ENCODE assay signal across 20 cellular contexts in the genomic region with DNA sequence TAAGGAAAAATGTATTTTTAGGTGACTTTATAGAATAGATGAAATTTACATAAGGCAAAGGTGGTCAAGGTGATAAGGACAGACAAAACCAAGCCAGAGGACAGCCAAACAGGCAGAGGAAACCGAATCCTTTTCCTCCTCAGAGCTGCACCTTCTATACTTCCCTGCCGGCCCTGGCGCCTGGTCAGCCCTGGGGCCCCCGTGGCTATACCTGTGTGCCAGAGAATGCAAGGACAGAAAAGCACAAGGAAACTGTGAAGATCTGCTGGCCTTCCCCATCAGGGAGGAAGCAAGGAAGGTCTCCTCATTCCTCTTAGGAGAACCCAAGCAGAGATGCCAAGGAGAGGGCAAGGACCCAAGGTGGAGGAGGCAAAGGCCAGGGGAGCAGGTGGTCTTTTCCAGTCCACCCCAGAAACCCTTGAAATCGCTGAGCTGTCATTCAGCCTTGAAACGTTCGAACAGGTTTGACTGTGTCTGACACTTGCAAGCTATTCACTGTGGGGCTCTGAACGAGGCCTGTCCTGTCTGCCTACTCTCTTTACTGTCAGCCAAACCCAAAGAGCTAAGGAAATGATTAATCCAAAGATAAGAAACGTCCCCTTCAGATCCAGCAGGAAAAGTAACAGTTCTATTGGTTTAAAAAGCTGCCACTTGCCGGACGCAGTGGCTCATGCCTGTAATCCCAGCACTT.
"Had no signal": no experiment of that assay in that cellular context is flagged by ENCODE, and none has a peak within 500 bp of the region (broad histone marks: within the 10 kb centered on the region; RNA-seq: fewer than 3 reads in every experiment).

No MANE protein-coding gene starts in this region.

- H3K4me3 Mint-ChIP-seq: activated B cell treated with CpG ODN at 0.5 μM for 24 hours; activated T-cell treated with anti-CD3 and anti-CD28 coated beads, Interleukin-2, amount 50 U/mL, for 72 hours; effector memory CD8-positive, alpha-beta T cell; natural killer cell treated with Interleukin-12 subunit alpha and Interleukin-12 subunit beta and Interleukin-15 and Interleukin-18, amount 100 ng/mL, for 72 hours; stimulated activated memory B cell treated with anti-CD40 and anti-IgM and Interleukin-4, amounts not matched to agents 10 μg/mL and 1 μg/mL and 100 μg/mL, for 72 hours had no signal

- H3K4me3 ChIP-seq: left lung, tibial artery, vagina had no signal

- H3K9me3 Mint-ChIP-seq: activated B cell treated with CpG ODN at 0.5 μM for 24 hours; activated T-cell treated with anti-CD3 and anti-CD28 coated beads, Interleukin-2, amount 50 U/mL, for 72 hours; effector memory CD8-positive, alpha-beta T cell; stimulated activated memory B cell treated with anti-CD40 and anti-IgM and Interleukin-4, amounts not matched to agents 10 μg/mL and 1 μg/mL and 100 μg/mL, for 72 hours had no signal

- H3K27ac ChIP-seq: foreskin keratinocyte, tibial artery, vagina had no signal

- H3K27me3 ChIP-seq: foreskin keratinocyte, left lung, tibial artery, vagina had no signal

- H3K27me3 Mint-ChIP-seq: activated B cell treated with CpG ODN at 0.5 μM for 24 hours; effector memory CD8-positive, alpha-beta T cell; natural killer cell treated with Interleukin-12 subunit alpha and Interleukin-12 subunit beta and Interleukin-15 and Interleukin-18, amount 100 ng/mL, for 72 hours; stimulated activated memory B cell treated with anti-CD40 and anti-IgM and Interleukin-4, amounts not matched to agents 10 μg/mL and 1 μg/mL and 100 μg/mL, for 72 hours had no signal

- H3K36me3 Mint-ChIP-seq: natural killer cell treated with Interleukin-12 subunit alpha and Interleukin-12 subunit beta and Interleukin-15 and Interleukin-18, amount 100 ng/mL, for 72 hours had no signal

- ATAC-seq: activated T-cell treated with anti-CD3 and anti-CD28 coated beads, Interleukin-2, amount 50 U/mL, for 72 hours; effector memory CD8-positive, alpha-beta T cell; foreskin keratinocyte; left lung; natural killer cell treated with Interleukin-12 subunit alpha and Interleukin-12 subunit beta and Interleukin-15 and Interleukin-18, amount 100 ng/mL, for 72 hours; sciatic nerve; stimulated activated memory B cell treated with anti-CD40 and anti-IgM and Interleukin-4, amounts not matched to agents 10 μg/mL and 1 μg/mL and 100 μg/mL, for 72 hours had no signal

- DNase-seq: activated B cell treated with CpG ODN at 0.5 μM for 24 hours; activated CD4-positive, alpha-beta T cell treated with anti-CD3 and anti-CD28 coated beads for 48 hours; activated CD8-positive, alpha-beta memory T cell treated with anti-CD3 and anti-CD28 coated beads, Interleukin-2, amount 50 U/mL, for 48 hours; activated T-cell treated with anti-CD3 and anti-CD28 coated beads, Interleukin-2, amount 50 U/mL, for 72 hours; anterior cingulate cortex; cerebellar nuclear complex; dermis blood vessel endothelial cell; effector memory CD8-positive, alpha-beta T cell; foreskin keratinocyte; head of caudate nucleus; left lung; mammary epithelial cell; occipital lobe; stimulated activated CD4-positive, alpha-beta T cell treated with anti-CD3 and anti-CD28 coated beads, Interleukin-12 subunit alpha, Interleukin-12 subunit beta, amount 100 ng/mL, for 4 hours; stimulated activated CD4-positive, alpha-beta T cell treated with anti-CD3 and anti-CD28 coated beads, Interleukin-2, amount 100 ng/mL, for 24 hours; tibial artery had no signal

- H3K4me1 ChIP-seq: foreskin keratinocyte had no signal

- H3K9me3 ChIP-seq: left lung, tibial artery, vagina had no signal

- H3K36me3 ChIP-seq: left lung, tibial artery had no signal

- H3K27ac Mint-ChIP-seq: activated B cell treated with CpG ODN at 0.5 μM for 24 hours; activated T-cell treated with anti-CD3 and anti-CD28 coated beads, Interleukin-2, amount 50 U/mL, for 72 hours; stimulated activated memory B cell treated with anti-CD40 and anti-IgM and Interleukin-4, amounts not matched to agents 10 μg/mL and 1 μg/mL and 100 μg/mL, for 72 hours had no signal
